8 cellular contexts compared by ENCODE assay signal in the genomic region with DNA sequence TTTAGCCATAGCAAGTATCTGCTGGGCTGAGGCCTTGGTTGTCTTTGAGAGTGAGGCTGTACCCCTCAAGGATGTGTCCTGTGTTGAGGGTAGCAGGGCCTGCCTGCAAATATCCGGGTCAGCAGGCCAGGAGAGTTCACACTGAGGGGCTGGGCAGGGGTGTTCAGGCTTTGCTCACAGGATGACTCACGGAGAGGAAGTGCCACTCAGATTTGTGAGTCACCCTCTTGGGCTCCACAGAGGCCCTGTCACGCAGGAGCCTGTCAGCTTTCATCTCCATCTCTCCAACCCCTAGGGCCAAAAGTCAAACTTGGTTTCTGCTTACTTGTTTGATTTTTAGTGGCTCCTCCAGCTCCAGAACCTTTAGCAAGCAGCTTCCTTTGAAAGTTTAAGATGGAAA.
A peak's percentile ranks its signal among the peaks of the same experiment; 100 is the strongest.
DNase-seq lines count a peak whose midpoint lies in the region; ATAC-seq and TF ChIP-seq lines count a peak whose summit lies in the region.

No MANE protein-coding gene starts in this region.

- H3K4me1 ChIP-seq in SK-N-SH (ENCODE audit: control insufficient read depth in 1 of 2, insufficient read depth in 2 of 2, low read depth in 1 of 2, low read length in 1 of 2) (peaks cover 10 to 31% of the 10 kb centered on the region in 2 experiments), transverse colon (no peaks in the 10 kb centered on the region), stomach (peaks cover 0 to 3% (median 0%) of the 10 kb centered on the region in 4 donors)

- in situ Hi-C loops in astrocyte of the spinal cord (cut with HindIII; ENCODE audit: low sequenced_read_pairs) (no loop called here), transverse colon (cut with MboI; ENCODE audit: low pct_ligation_motif_present in 1 of 4, low pct_unique_long_range_greater_than_20kb in 1 of 4, low sequenced_read_pairs in 3 of 4) (loop anchor here in 1 of 4 donors (25.0 kb wide), 1 partner anchor 96 kb away; no protein-coding TSS in a partner anchor)

- H3K9me3 Mint-ChIP-seq in memory B cell = no peaks in the 10 kb centered on the region

- no peak for TF ChIP-seq CTCF in SK-N-SH (IDR thresholded peaks at IDR 0.05)
- TF ChIP-seq CTCF in astrocyte of the spinal cord (IDR thresholded peaks at IDR 0.05; ENCODE audit: low read depth, low read length) = no peak
- no peak for TF ChIP-seq CTCF in transverse colon (IDR thresholded peaks at IDR 0.05)
- no peak for TF ChIP-seq CTCF in stomach (IDR thresholded peaks at IDR 0.05)

- CTCF ChIA-PET in SK-N-SH (lab: Yijun Ruan, JAX) = interaction anchor here (1.0 to 1.2 kb wide), 2 partner anchors 16 to 56 kb away, joined by 3 to 4 read pairs; no protein-coding TSS in a partner anchor

- intact Hi-C loops in transverse colon (cut with DNase I; ENCODE audit: low total_unique reads) = no loop called here
- intact Hi-C loops in stomach (cut with DNase I; ENCODE audit: low total_unique reads) = no loop called here

- TF ChIP-seq POLR2A in GM19193 (IDR thresholded peaks at IDR 0.05; ENCODE audit: extremely low read depth, insufficient read depth, insufficient read length) (peak; percentile 27), transverse colon (IDR thresholded peaks at IDR 0.05) (no peak), stomach (IDR thresholded peaks at IDR 0.05) (no peak)

- no peaks in the 10 kb centered on the region for H3K79me2 ChIP-seq in SK-N-SH (ENCODE audit: insufficient read depth)

- no peak for TF ChIP-seq RAD21 in SK-N-SH (IDR thresholded peaks at IDR 0.05; ENCODE audit: low read length)

- H3K27ac ChIP-seq in SK-N-SH (ENCODE audit: low read depth in 2 of 2, low read length in 1 of 2) (peak overlapping the region; percentile 76 to 84), transverse colon (no peak overlapping the region), stomach (no peak overlapping the region)

- peak overlapping the region; percentile 42 for H3K27ac Mint-ChIP-seq in memory B cell

- no peak overlapping the region for H2AFZ ChIP-seq in SK-N-SH (ENCODE audit: low read depth)

- H3K36me3 ChIP-seq in SK-N-SH (replicated peaks in 1 of 2; ENCODE audit: control insufficient read depth in 1 of 2, insufficient read depth in 2 of 2, low read length in 1 of 2) (no peaks in the 10 kb centered on the region), transverse colon (no peaks in the 10 kb centered on the region), stomach (no peaks in the 10 kb centered on the region)

- POLR2A ChIA-PET in SK-N-SH (lab: Yijun Ruan, JAX) = no interaction called here

- no peak overlapping the region for H3K4me3 ChIP-seq in SK-N-SH (ENCODE audit: low read depth in 2 of 2, low read length in 1 of 2)
- no peak overlapping the region for H3K4me3 ChIP-seq in astrocyte of the spinal cord (ENCODE audit: low read depth, low read length)
- no peak overlapping the region for H3K4me3 ChIP-seq in transverse colon
- H3K4me3 ChIP-seq in stomach = no peak overlapping the region

- no peaks in the 10 kb centered on the region for H3K9me3 ChIP-seq in SK-N-SH
- no peaks in the 10 kb centered on the region for H3K9me3 ChIP-seq in transverse colon
- H3K9me3 ChIP-seq in stomach = peaks cover 0 to 5% (median 0%) of the 10 kb centered on the region in 4 donors

- no peaks in the 10 kb centered on the region for H3K27me3 Mint-ChIP-seq in memory B cell

- DNase-seq in AG08395 (ENCODE audit: low spot score) (peak; percentile 82), SK-N-SH (no peak), astrocyte of the spinal cord (ENCODE audit: low read depth, low spot score) (peak; percentile 59), memory B cell (ENCODE audit: low spot score in 2 of 2) (no peak), transverse colon (peak; percentile 9), stomach (no peak)

- no peak overlapping the region for H3K4me3 Mint-ChIP-seq in memory B cell

- H3K36me3 Mint-ChIP-seq in memory B cell = no peaks in the 10 kb centered on the region

- H3K9me2 ChIP-seq in SK-N-SH = no peaks in the 10 kb centered on the region

- H4K20me1 ChIP-seq in SK-N-SH (ENCODE audit: insufficient read depth) = no peaks in the 10 kb centered on the region

- peak; percentile 96 for ATAC-seq in HG03108 (IDR thresholded peaks at IDR 0.05; ENCODE audit: unreplicated experiment)
- ATAC-seq in memory B cell (ENCODE audit: low read depth) = peak; percentile 75

- peak overlapping the region; percentile 24; the same call in 1 of the 2 replicates for H3K9ac ChIP-seq in SK-N-SH

- H3K27me3 ChIP-seq in SK-N-SH (ENCODE audit: insufficient read depth) (no peaks in the 10 kb centered on the region), transverse colon (no peaks in the 10 kb centered on the region), stomach (no peaks in the 10 kb centered on the region)

- peak; percentile 55 to 97 for TF ChIP-seq EP300 in SK-N-SH (IDR thresholded peaks at IDR 0.05; ENCODE audit: borderline replicate concordance in 1 of 2, low read depth in 1 of 2, low read length in 1 of 2)
- TF ChIP-seq EP300 in transverse colon (IDR thresholded peaks at IDR 0.05; ENCODE audit: low read depth) = no peak
- no peak for TF ChIP-seq EP300 in stomach (IDR thresholded peaks at IDR 0.05)

- 10% methylated on average over 2 of the region's 3 CpGs for WGBS in SK-N-SH (ENCODE audit: low lambda C conversion rate)
- 29% methylated on average over 3 of the region's 3 CpGs; no CpG with 5 or more reads in 1 of the 2 donors for WGBS in transverse colon (ENCODE audit: low coverage in 1 of 2), 2 donors
- WGBS in stomach, 5 donors = 0 to 29% (median 16%) methylated on average over 1 to 3 of the region's 3 CpGs

- peaks cover 36% of the 10 kb centered on the region for H3F3A ChIP-seq in SK-N-SH (replicated peaks; ENCODE audit: insufficient read depth)

- peaks cover 4% of the 10 kb centered on the region for H3K4me1 Mint-ChIP-seq in memory B cell

- H3K4me2 ChIP-seq in SK-N-SH = peak overlapping the region; percentile 30; the same call in 1 of the 2 replicates

TF ChIP-seq in SK-N-SH, 30 proteins besides CTCF, POLR2A, EP300 and RAD21 (continues in another document):
- TF ChIP-seq, protein P1, sequence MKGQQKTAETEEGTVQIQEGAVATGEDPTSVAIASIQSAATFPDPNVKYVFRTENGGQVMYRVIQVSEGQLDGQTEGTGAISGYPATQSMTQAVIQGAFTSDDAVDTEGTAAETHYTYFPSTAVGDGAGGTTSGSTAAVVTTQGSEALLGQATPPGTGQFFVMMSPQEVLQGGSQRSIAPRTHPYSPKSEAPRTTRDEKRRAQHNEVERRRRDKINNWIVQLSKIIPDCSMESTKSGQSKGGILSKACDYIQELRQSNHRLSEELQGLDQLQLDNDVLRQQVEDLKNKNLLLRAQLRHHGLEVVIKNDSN (IDR thresholded peaks at IDR 0.05; ENCODE audit: borderline replicate concordance, low read depth) = 0 out of 2 replicates have a peak, but pooled peaks have one; percentile 24
- TF ChIP-seq YY1 (IDR thresholded peaks at IDR 0.05; ENCODE audit: low read depth) = no peak
- 0 out of 2 replicates have a peak, but pooled peaks have one; percentile 27 for TF ChIP-seq TAF1 (IDR thresholded peaks at IDR 0.05; ENCODE audit: borderline replicate concordance, low read depth, low read length)
- TF ChIP-seq NFIC (IDR thresholded peaks at IDR 0.05; ENCODE audit: borderline replicate concordance) = peak; percentile 88
- TF ChIP-seq, protein P2, sequence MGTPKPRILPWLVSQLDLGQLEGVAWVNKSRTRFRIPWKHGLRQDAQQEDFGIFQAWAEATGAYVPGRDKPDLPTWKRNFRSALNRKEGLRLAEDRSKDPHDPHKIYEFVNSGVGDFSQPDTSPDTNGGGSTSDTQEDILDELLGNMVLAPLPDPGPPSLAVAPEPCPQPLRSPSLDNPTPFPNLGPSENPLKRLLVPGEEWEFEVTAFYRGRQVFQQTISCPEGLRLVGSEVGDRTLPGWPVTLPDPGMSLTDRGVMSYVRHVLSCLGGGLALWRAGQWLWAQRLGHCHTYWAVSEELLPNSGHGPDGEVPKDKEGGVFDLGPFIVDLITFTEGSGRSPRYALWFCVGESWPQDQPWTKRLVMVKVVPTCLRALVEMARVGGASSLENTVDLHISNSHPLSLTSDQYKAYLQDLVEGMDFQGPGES (IDR thresholded peaks at IDR 0.05; ENCODE audit: low read depth, low read length) = no peak
- TF ChIP-seq FOXJ3 (CRISPR knock-in tag; IDR thresholded peaks at IDR 0.05) = no peak
- peak; percentile 99 for TF ChIP-seq FOSL2 (IDR thresholded peaks at IDR 0.05; ENCODE audit: borderline replicate concordance, low read depth)
- TF ChIP-seq JUND (IDR thresholded peaks at IDR 0.05) = peak; percentile 97
- TF ChIP-seq MXI1 (IDR thresholded peaks at IDR 0.05; ENCODE audit: low read depth, low read length) = no peak
- TF ChIP-seq, protein P3, sequence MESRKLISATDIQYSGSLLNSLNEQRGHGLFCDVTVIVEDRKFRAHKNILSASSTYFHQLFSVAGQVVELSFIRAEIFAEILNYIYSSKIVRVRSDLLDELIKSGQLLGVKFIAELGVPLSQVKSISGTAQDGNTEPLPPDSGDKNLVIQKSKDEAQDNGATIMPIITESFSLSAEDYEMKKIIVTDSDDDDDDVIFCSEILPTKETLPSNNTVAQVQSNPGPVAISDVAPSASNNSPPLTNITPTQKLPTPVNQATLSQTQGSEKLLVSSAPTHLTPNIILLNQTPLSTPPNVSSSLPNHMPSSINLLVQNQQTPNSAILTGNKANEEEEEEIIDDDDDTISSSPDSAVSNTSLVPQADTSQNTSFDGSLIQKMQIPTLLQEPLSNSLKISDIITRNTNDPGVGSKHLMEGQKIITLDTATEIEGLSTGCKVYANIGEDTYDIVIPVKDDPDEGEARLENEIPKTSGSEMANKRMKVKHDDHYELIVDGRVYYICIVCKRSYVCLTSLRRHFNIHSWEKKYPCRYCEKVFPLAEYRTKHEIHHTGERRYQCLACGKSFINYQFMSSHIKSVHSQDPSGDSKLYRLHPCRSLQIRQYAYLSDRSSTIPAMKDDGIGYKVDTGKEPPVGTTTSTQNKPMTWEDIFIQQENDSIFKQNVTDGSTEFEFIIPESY (IDR thresholded peaks at IDR 0.05; ENCODE audit: borderline replicate concordance, low read depth) = peak; percentile 90

Comparison
In these comparisons a context has a peak if more than half of its experiments do, and no peak if none do; other contexts are left out.
1. DNase-seq: peak in AG08395 (single experiment), astrocyte of the spinal cord (single experiment) and transverse colon (single experiment); none in SK-N-SH (single experiment), memory B cell (0 of 2) and stomach (single experiment).
2. H3K27ac ChIP-seq: peak in SK-N-SH (2 of 2); none in transverse colon (0 of 4) and stomach (0 of 5).